In the genomic region with DNA sequence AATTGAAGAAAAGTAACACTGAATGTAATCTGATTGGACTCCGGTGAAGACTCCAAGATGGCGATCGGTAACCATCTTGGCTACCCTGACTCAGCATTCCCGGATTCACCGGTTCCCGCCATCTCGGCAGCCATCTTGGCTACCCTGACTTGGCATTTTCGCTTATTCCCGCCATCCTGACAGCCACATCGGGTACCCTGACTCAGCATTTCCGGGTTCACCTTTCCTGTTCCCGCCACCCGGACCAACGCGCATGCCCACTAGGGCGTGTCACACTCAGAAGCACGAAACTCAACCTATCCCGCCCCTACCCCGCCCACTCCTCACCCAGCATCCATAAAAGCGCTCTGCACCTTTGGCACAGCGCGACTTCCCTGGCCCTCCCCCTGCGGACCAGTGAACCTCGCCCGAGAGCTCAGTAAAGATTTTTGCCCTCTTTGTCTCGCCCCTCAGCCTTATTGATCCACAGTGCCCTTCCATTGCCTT, we compare ENCODE assay signal across 8 cellular contexts. TPM values are rescaled to one million over a fixed set of nuclear protein-coding genes. Genes with fewer than 3 reads are reported as not detected.
DNase-seq lines count a peak whose midpoint lies in the region; ATAC-seq lines count a peak whose summit lies in the region.

No MANE protein-coding gene starts in this region.

- no peaks in the 10 kb centered on the region for H3K9me3 Mint-ChIP-seq in central memory CD8-positive, alpha-beta T cell

- no peaks in the 10 kb centered on the region for H3K27me3 Mint-ChIP-seq in T-helper 17 cell
- no peaks in the 10 kb centered on the region for H3K27me3 Mint-ChIP-seq in central memory CD8-positive, alpha-beta T cell

- peak overlapping the region; percentile 74 for H3K4me3 Mint-ChIP-seq in T-helper 17 cell
- H3K4me3 Mint-ChIP-seq in central memory CD8-positive, alpha-beta T cell: no peak overlapping the region

- peak; percentile 69 for ATAC-seq in T-helper 17 cell
- no peak for ATAC-seq in central memory CD8-positive, alpha-beta T cell (replicated peaks; ENCODE audit: extremely low read depth, poor library complexity, severe bottlenecking)
- peak; percentile 80 for ATAC-seq in left lobe of liver
- ATAC-seq in HG03521 (IDR thresholded peaks at IDR 0.05; ENCODE audit: unreplicated experiment): no peak
- no peak for ATAC-seq in HG02870 (IDR thresholded peaks at IDR 0.05; ENCODE audit: unreplicated experiment)
- no peak for ATAC-seq in HG03159 (IDR thresholded peaks at IDR 0.05; ENCODE audit: unreplicated experiment)

- peaks cover 9% of the 10 kb centered on the region for H3K36me3 Mint-ChIP-seq in T-helper 17 cell (ENCODE audit: low read depth)
- H3K36me3 Mint-ChIP-seq in central memory CD8-positive, alpha-beta T cell (ENCODE audit: insufficient read depth): peaks cover 18% of the 10 kb centered on the region

- H3K4me1 Mint-ChIP-seq in T-helper 17 cell: peaks cover 26% of the 10 kb centered on the region
- H3K4me1 Mint-ChIP-seq in central memory CD8-positive, alpha-beta T cell: peaks cover 61% of the 10 kb centered on the region

- DNase-seq in A172 (ENCODE audit: low spot score) (peak; percentile 94), T-helper 17 cell (peak; percentile 13 to 40 (median 37)), left lobe of liver (ENCODE audit: low spot score) (peak; percentile 89)
- DNase-seq in central memory CD8-positive, alpha-beta T cell (ENCODE audit: low spot score in 2 of 2): no peak
- DNase-seq in stimulated activated CD8-positive, alpha-beta memory T cell treated with anti-CD3 and anti-CD28 coated beads, Interleukin-15, amount 100 ng/mL, for 48 hours (ENCODE audit: low read depth in 2 of 2): peak; percentile 4 to 70

- peak overlapping the region; percentile 85 for H3K27ac Mint-ChIP-seq in T-helper 17 cell
- peak overlapping the region; percentile 83 for H3K27ac Mint-ChIP-seq in central memory CD8-positive, alpha-beta T cell (ENCODE audit: low read depth)

- H3K9me3 ChIP-seq in T-helper 17 cell (ENCODE audit: control insufficient read depth, low read length, poor library complexity, severe bottlenecking): no peaks in the 10 kb centered on the region

RNA-seq across cellular contexts. Expression of a gene that starts 17.2 kb away (rescaled TPM):
- 152 and 175 TPM in 2 replicates for total RNA-seq in A172 (2014; rRNA removed; shearing (Covaris generic))
- total RNA-seq in T-helper 17 cell (10 to 100 TPM; 40.0 to 42.0 TPM), left lobe of liver (11.6 TPM)

Comparison
In these comparisons a context has a peak if more than half of its experiments do, and no peak if none do; other contexts are left out.
1. DNase-seq: peak in A172 (single experiment), T-helper 17 cell (3 of 3), left lobe of liver (single experiment) and stimulated activated CD8-positive, alpha-beta memory T cell treated with anti-CD3 and anti-CD28 coated beads, Interleukin-15, amount 100 ng/mL, for 48 hours (2 of 2); none in central memory CD8-positive, alpha-beta T cell (0 of 2).
2. ATAC-seq: peak in T-helper 17 cell (single experiment) and left lobe of liver (single experiment); none in central memory CD8-positive, alpha-beta T cell (single experiment), HG03521 (single experiment), HG02870 (single experiment) and HG03159 (single experiment).